In genomic region chr3:152381881-152382295, GRCh38 we compare ENCODE assay signal across 8 cellular contexts.
DNase-seq lines count a peak whose midpoint lies in the region; ATAC-seq and TF ChIP-seq lines count a peak whose summit lies in the region.

No MANE protein-coding gene starts in this region.

- ATAC-seq in GM21528 (IDR thresholded peaks at IDR 0.05; ENCODE audit: low FRiP score, unreplicated experiment), result peak; percentile 46
- no peak for ATAC-seq in HG02571 (IDR thresholded peaks at IDR 0.05; ENCODE audit: unreplicated experiment)
- no peak for ATAC-seq in GM21515 (IDR thresholded peaks at IDR 0.05; ENCODE audit: unreplicated experiment)

- no peaks in the 10 kb centered on the region for H3K9me2 ChIP-seq in OCI-LY7 (ENCODE audit: insufficient read depth, low read length)

- H3K4me3 ChIP-seq in BLaER1 treated with 17β-estradiol and CSF1 and Interleukin-3, amounts not matched to agents 10 nM and 100 nM, result peak overlapping the region in 2 of 10 experiments; percentile 2 to 28; a peak in 2 of 20 replicates
- no peak overlapping the region for H3K4me3 ChIP-seq in OCI-LY7 (ENCODE audit: low read depth, low read length, poor library complexity, severe bottlenecking)

- BruUV-seq in OCI-LY7 (replicated peaks; lab: Mats Ljungman, UMichigan), result no TSS peak

- no peaks in the 10 kb centered on the region for H3K9me3 ChIP-seq in BLaER1 treated with 17β-estradiol and CSF1 and Interleukin-3, amounts not matched to agents 10 nM and 100 nM (replicated peaks in 1 of 11)
- H3K9me3 ChIP-seq in OCI-LY7 (ENCODE audit: low read length), result no peaks in the 10 kb centered on the region; the same call in 1 of the 2 replicates

- H3K27me3 Mint-ChIP-seq in progenitor cell of endocrine pancreas, result no peaks in the 10 kb centered on the region

- TF ChIP-seq CTCF in OCI-LY7 (conservative IDR thresholded peaks at IDR 0.05; ENCODE audit: low read length) (no peak), progenitor cell of endocrine pancreas (IDR thresholded peaks at IDR 0.05; ENCODE audit: unreplicated experiment) (no peak)

- peaks cover 9% of the 10 kb centered on the region for H3K4me1 Mint-ChIP-seq in progenitor cell of endocrine pancreas (ENCODE audit: low read depth)

- H3K79me2 ChIP-seq in OCI-LY7 (ENCODE audit: insufficient read depth, low read depth, low read length), result peaks cover 100% of the 10 kb centered on the region

- H2AFZ ChIP-seq in OCI-LY7 (ENCODE audit: low read length), result no peak overlapping the region

- intact Hi-C loops in OCI-LY7 (cut with micrococcal nuclease; ENCODE audit: unreplicated experiment), result no loop called here

- H3K36me3 Mint-ChIP-seq in progenitor cell of endocrine pancreas (ENCODE audit: insufficient read depth), result no peaks in the 10 kb centered on the region

- no peaks in the 10 kb centered on the region for H3K27me3 ChIP-seq in BLaER1 treated with 17β-estradiol and CSF1 and Interleukin-3, amounts not matched to agents 10 nM and 100 nM

- peak overlapping the region in 3 of 11 experiments; percentile 4 to 8 (median 5); a peak in 3 of 22 replicates for H3K9ac ChIP-seq in BLaER1 treated with 17β-estradiol and CSF1 and Interleukin-3, amounts not matched to agents 10 nM and 100 nM

- H3K27ac Mint-ChIP-seq in progenitor cell of endocrine pancreas, result no peak overlapping the region

- DNase-seq in myocyte (ENCODE audit: low read depth) (peak; percentile 22), OCI-LY7 (ENCODE audit: low spot score) (no peak), progenitor cell of endocrine pancreas (ENCODE audit: low spot score, unreplicated experiment) (no peak)

- H3K36me3 ChIP-seq in BLaER1 treated with 17β-estradiol and CSF1 and Interleukin-3, amounts not matched to agents 10 nM and 100 nM, result peaks cover 0 to 35% (median 15%) of the 10 kb centered on the region in 11 experiments; a peak in 16 of 22 replicates
- peaks cover 22% of the 10 kb centered on the region for H3K36me3 ChIP-seq in OCI-LY7 (ENCODE audit: insufficient read depth, low read length)

- H3K27ac ChIP-seq in BLaER1 treated with 17β-estradiol and CSF1 and Interleukin-3, amounts not matched to agents 10 nM and 100 nM, result peak overlapping the region in 6 of 11 experiments; percentile 9 to 28 (median 18); a peak in 7 of 22 replicates
- H3K27ac ChIP-seq in angular gyrus (ENCODE audit: low read depth, low read length) (peak overlapping the region; percentile 29), OCI-LY7 (ENCODE audit: low read depth, low read length, poor library complexity, severe bottlenecking) (no peak overlapping the region)

- H3K9me3 Mint-ChIP-seq in progenitor cell of endocrine pancreas (ENCODE audit: low read depth), result no peaks in the 10 kb centered on the region

- H3K4me2 ChIP-seq in BLaER1 treated with 17β-estradiol and CSF1 and Interleukin-3, amounts not matched to agents 10 nM and 100 nM, result peak overlapping the region; percentile 19 to 82 (median 45); a peak in 19 of 22 replicates
- H3K4me2 ChIP-seq in OCI-LY7 (ENCODE audit: low read length), result no peak overlapping the region

- POLR2A ChIA-PET in OCI-LY7 (lab: Charles Lee), result interaction anchor here (0.7 to 2.1 kb wide), 8 partner anchors 9 to 109 kb away, joined by 3 to 20 read pairs (median 4); no protein-coding TSS in a partner anchor

- peaks cover 10 to 70% (median 23%) of the 10 kb centered on the region in 10 experiments for H3K4me1 ChIP-seq in BLaER1 treated with 17β-estradiol and CSF1 and Interleukin-3, amounts not matched to agents 10 nM and 100 nM
- peaks cover 48% of the 10 kb centered on the region for H3K4me1 ChIP-seq in OCI-LY7 (ENCODE audit: insufficient read depth, low read length, poor library complexity, severe bottlenecking)

- H3K4me3 Mint-ChIP-seq in progenitor cell of endocrine pancreas (ENCODE audit: low read depth), result no peak overlapping the region

- peaks cover 4 to 83% (median 46%) of the 10 kb centered on the region in 11 experiments; a peak in 19 of 22 replicates for H4K20me1 ChIP-seq in BLaER1 treated with 17β-estradiol and CSF1 and Interleukin-3, amounts not matched to agents 10 nM and 100 nM
- H4K20me1 ChIP-seq in OCI-LY7 (ENCODE audit: insufficient read depth, low read length), result peaks cover 47% of the 10 kb centered on the region

- CTCF ChIA-PET in OCI-LY7 (lab: Charles Lee; ENCODE audit: unreplicated experiment), result no interaction called here
